Comparison of ENCODE assay signal across 20 cellular contexts in genomic region chr4:57095956-57096355, GRCh38. TPM values are rescaled to one million over a fixed set of nuclear protein-coding genes. Genes with fewer than 3 reads are reported as not detected.
A peak's percentile ranks its signal among the peaks of the same experiment; 100 is the strongest.
DNase-seq lines count a peak whose midpoint lies in the region; ATAC-seq, FAIRE-seq and TF ChIP-seq lines count a peak whose summit lies in the region.
"Had no signal": no experiment of that assay in that cellular context is flagged by ENCODE, and none has a peak within 500 bp of the region (broad histone marks: within the 10 kb centered on the region; RNA-seq: fewer than 3 reads in every experiment).

No MANE protein-coding gene starts in this region.

- H3K9me3 Mint-ChIP-seq in HFFc6: no peaks in the 10 kb centered on the region
- no peaks in the 10 kb centered on the region for H3K9me3 Mint-ChIP-seq in astrocyte (ENCODE audit: unreplicated experiment)
- H3K9me3 Mint-ChIP-seq: CD4-positive, alpha-beta T cell had no signal

- peak overlapping the region; percentile 76 for H3K27ac ChIP-seq in astrocyte (ENCODE audit: low read depth, low read length)
- H3K27ac ChIP-seq in gastroesophageal sphincter: peak overlapping the region in 3 of 4 donors; percentile 44 to 99 (median 66)
- peak overlapping the region; percentile 32 for H3K27ac ChIP-seq in stomach smooth muscle (ENCODE audit: low read length)
- H3K27ac ChIP-seq: HL-60 had no signal

- H3K9ac ChIP-seq in astrocyte (ENCODE audit: low read length): peak overlapping the region; percentile 54
- no peak overlapping the region for H3K9ac ChIP-seq in stomach smooth muscle (ENCODE audit: low read length in 2 of 2)

- H3K9me3 ChIP-seq in astrocyte (ENCODE audit: insufficient read depth, low read depth, low read length) (no peaks in the 10 kb centered on the region), gastroesophageal sphincter (no peaks in the 10 kb centered on the region), stomach smooth muscle (ENCODE audit: control insufficient read depth in 2 of 2, low read length in 2 of 2) (no peaks in the 10 kb centered on the region)
- H3K9me3 ChIP-seq: BE2C, HAP-1 had no signal

- DNase-seq in HFFc6 (no peak), astrocyte (ENCODE audit: low read depth) (peak; percentile 78), GOT3 (lab: John Stamatoyannopoulos, UW) (no peak), putamen (ENCODE audit: low spot score) (no peak)
- DNase-seq: BE2C; CD4-positive, alpha-beta T cell; DMS53; NCI-H1417; NCI-H187 treated with DMSO at 0.1 percent for 48 hours; NCI-H446; NK-92 treated with Interleukin-12 subunit alpha and Interleukin-12 subunit beta, amount 100 ng/mL, for 24 hours; SHP77 treated with DMSO at 0.1 percent for 48 hours had no signal

- H3K4me2 ChIP-seq in astrocyte (ENCODE audit: low read length): peak overlapping the region; percentile 35

- H3K27me3 Mint-ChIP-seq in HFFc6 (ENCODE audit: insufficient read depth) (no peaks in the 10 kb centered on the region; the same call in 1 of the 2 replicates), astrocyte (ENCODE audit: low read depth, unreplicated experiment) (no peaks in the 10 kb centered on the region)

- no peak overlapping the region for H2AFZ ChIP-seq in astrocyte (ENCODE audit: low read depth, low read length)

- H4K20me1 ChIP-seq in astrocyte (ENCODE audit: insufficient read depth, low read length): no peaks in the 10 kb centered on the region

- H3K4me3 Mint-ChIP-seq in HFFc6: no peak overlapping the region; the same call in 1 of the 2 replicates
- no peak overlapping the region for H3K4me3 Mint-ChIP-seq in astrocyte (ENCODE audit: unreplicated experiment)
- H3K4me3 Mint-ChIP-seq: CD4-positive, alpha-beta T cell had no signal

- no peak for TF ChIP-seq EP300 in gastroesophageal sphincter (IDR thresholded peaks at IDR 0.05)

- H3K4me3 ChIP-seq in astrocyte (ENCODE audit: insufficient read depth, low read depth, low read length) (peak overlapping the region; percentile 11), gastroesophageal sphincter (no peak overlapping the region), stomach smooth muscle (ENCODE audit: low read length in 2 of 2) (no peak overlapping the region)
- H3K4me3 ChIP-seq: HAP-1 had no signal

- no peak for TF ChIP-seq POLR2A in gastroesophageal sphincter (IDR thresholded peaks at IDR 0.05)

- H3K36me3 Mint-ChIP-seq in HFFc6 (ENCODE audit: low read depth) (peaks cover 50% of the 10 kb centered on the region), astrocyte (ENCODE audit: low read depth, unreplicated experiment) (peaks cover 19% of the 10 kb centered on the region)

- TF ChIP-seq CTCF in HFFc6 (IDR thresholded peaks at IDR 0.05) (no peak), astrocyte (IDR thresholded peaks at IDR 0.05; ENCODE audit: insufficient read depth, low read depth, low read length) (no peak), gastroesophageal sphincter (IDR thresholded peaks at IDR 0.05) (no peak)

- peaks cover 95% of the 10 kb centered on the region for H3K79me2 ChIP-seq in astrocyte (ENCODE audit: insufficient read depth, low read length)

- H3K36me3 ChIP-seq in astrocyte (ENCODE audit: insufficient read depth, low read length): peaks cover 25% of the 10 kb centered on the region
- H3K36me3 ChIP-seq in gastroesophageal sphincter: no peaks in the 10 kb centered on the region
- H3K36me3 ChIP-seq in stomach smooth muscle (ENCODE audit: control insufficient read depth in 2 of 2, insufficient read depth in 2 of 2, low read length in 2 of 2): no peaks in the 10 kb centered on the region
- H3K36me3 ChIP-seq: BE2C, HAP-1 had no signal

- peak; percentile 67 for FAIRE-seq in astrocyte (lab: Jason Lieb, UNC)
- FAIRE-seq: GM19239, HTR-8/SVneo had no signal

- 40 to 43% methylated on average over 3 to 5 of the region's 5 CpGs for WGBS in gastroesophageal sphincter (ENCODE audit: low coverage in 1 of 2), 2 donors

- ATAC-seq in gastroesophageal sphincter: no peak
- ATAC-seq in activated CD4-positive, CD25-positive, alpha-beta regulatory T cell treated with anti-CD3 and anti-CD28 coated beads, Interleukin-2, amount 50 U/mL, for 24 hours: no peak

- H3K27me3 ChIP-seq in astrocyte (ENCODE audit: insufficient read depth, low read length): no peaks in the 10 kb centered on the region
- H3K27me3 ChIP-seq in gastroesophageal sphincter: no peaks in the 10 kb centered on the region
- no peaks in the 10 kb centered on the region for H3K27me3 ChIP-seq in stomach smooth muscle (ENCODE audit: control insufficient read depth in 1 of 2, insufficient read depth in 2 of 2, low read length in 2 of 2)
- H3K27me3 ChIP-seq: BE2C had no signal

- H3K27ac Mint-ChIP-seq in HFFc6: peak overlapping the region; percentile 84
- peak overlapping the region; percentile 94 for H3K27ac Mint-ChIP-seq in astrocyte (ENCODE audit: unreplicated experiment)
- H3K27ac Mint-ChIP-seq: CD4-positive, alpha-beta T cell had no signal

- H3K4me1 Mint-ChIP-seq in HFFc6 (ENCODE audit: low read depth) (peaks cover 95% of the 10 kb centered on the region), astrocyte (ENCODE audit: low read depth, unreplicated experiment) (peaks cover 83% of the 10 kb centered on the region)

- H3K4me1 ChIP-seq in astrocyte (ENCODE audit: insufficient read depth, low read length) (peaks cover 51% of the 10 kb centered on the region), gastroesophageal sphincter (peaks cover 35 to 93% (median 35%) of the 10 kb centered on the region in 3 donors), stomach smooth muscle (ENCODE audit: control insufficient read depth, insufficient read depth, low read length) (peaks cover 36% of the 10 kb centered on the region)
- H3K4me1 ChIP-seq: BE2C, HAP-1 had no signal

RNA-seq across cellular contexts. Expression of gene IGFBP7, which starts 14.2 kb away (rescaled TPM):
- total RNA-seq in HFFc6 (2021; fragmentation: NEBNext Ultra II Directional; extraction: Animal tissue kit (Norgen Biotek cat#: 25700)): 100 to 1,000 TPM; 464 to 821 (median 485) TPM
- total RNA-seq in astrocyte: 930 and 1,304 TPM in 2 replicates
- total RNA-seq in gastroesophageal sphincter: 100 to 1,000 TPM; 478 to 876 (median 798) TPM
- total RNA-seq: OCI-LY7 had no signal
